In the genomic region with DNA sequence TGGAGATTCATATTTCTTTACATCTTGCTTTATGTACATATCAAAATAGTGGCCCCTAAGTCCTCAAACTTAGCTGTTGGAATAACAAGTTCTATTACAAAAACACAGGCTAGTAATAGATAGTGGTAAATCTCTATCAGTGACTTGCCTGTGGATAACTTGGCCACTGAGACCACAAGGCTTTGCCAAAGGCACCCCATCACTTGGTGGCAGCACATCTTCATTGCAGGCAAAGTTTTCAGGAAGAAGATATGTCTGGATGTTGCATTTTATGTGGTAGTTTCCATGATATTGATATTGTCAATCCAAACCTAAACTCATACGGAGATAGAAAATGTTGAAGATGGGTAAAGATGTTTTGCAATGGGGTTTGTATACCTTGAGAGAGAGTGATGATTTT, we compare ENCODE assay signal across 25 cellular contexts. TPM values are rescaled to one million over a fixed set of nuclear protein-coding genes. Genes with fewer than 3 reads are reported as not detected.
DNase-seq lines count a peak whose midpoint lies in the region; ATAC-seq and TF ChIP-seq lines count a peak whose summit lies in the region.
"Had no signal": no experiment of that assay in that cellular context is flagged by ENCODE, and none has a peak within 500 bp of the region (broad histone marks: within the 10 kb centered on the region; RNA-seq: fewer than 3 reads in every experiment).

No MANE protein-coding gene starts in this region.

- peaks cover 29% of the 10 kb centered on the region for H3K36me3 ChIP-seq in left ventricle myocardium inferior

- H3K27me3 Mint-ChIP-seq in chondrocyte (ENCODE audit: low read depth) (no peaks in the 10 kb centered on the region), osteocyte (ENCODE audit: unreplicated experiment) (no peaks in the 10 kb centered on the region)
- H3K27me3 Mint-ChIP-seq: activated CD4-positive, alpha-beta memory T cell treated with anti-CD3 and anti-CD28 coated beads for 36 hours; activated naive CD8-positive, alpha-beta T cell had no signal

- H3K4me1 Mint-ChIP-seq in chondrocyte (ENCODE audit: low read depth): no peaks in the 10 kb centered on the region
- H3K4me1 Mint-ChIP-seq in osteocyte (ENCODE audit: unreplicated experiment): no peaks in the 10 kb centered on the region

- H3K36me3 Mint-ChIP-seq in chondrocyte (ENCODE audit: low read depth) (peaks cover 33% of the 10 kb centered on the region), osteocyte (ENCODE audit: unreplicated experiment) (peaks cover 39% of the 10 kb centered on the region)

- H3K27ac Mint-ChIP-seq in chondrocyte (ENCODE audit: unreplicated experiment) (no peak overlapping the region), osteocyte (ENCODE audit: unreplicated experiment) (no peak overlapping the region)
- H3K27ac Mint-ChIP-seq: activated CD4-positive, alpha-beta memory T cell treated with anti-CD3 and anti-CD28 coated beads for 36 hours; activated naive CD8-positive, alpha-beta T cell; activated T-helper 2 cell treated with anti-CD3 and anti-CD28 coated beads, Interferon-gamma antibody, Interleukin-2, Interleukin-4, amounts not matched to agents 10 μg/mL and 5 μg/mL and 100 μg/mL, durations not matched to agents 14 hours and 24 hours and 36 hours had no signal

- H3K27ac ChIP-seq in left ventricle myocardium inferior (replicated peaks) (no peak overlapping the region), layer of hippocampus (ENCODE audit: low read depth, low read length) (peak overlapping the region; percentile 38)
- H3K27ac ChIP-seq: ascending aorta, epithelial cell of prostate, gastroesophageal sphincter, PC-9 had no signal

- H3K27me3 ChIP-seq in left ventricle myocardium inferior (ENCODE audit: low read depth) (no peaks in the 10 kb centered on the region), layer of hippocampus (ENCODE audit: control insufficient read depth, insufficient read depth, low read length) (no peaks in the 10 kb centered on the region)
- H3K27me3 ChIP-seq: ascending aorta, gastroesophageal sphincter, MG63 had no signal

- TF ChIP-seq CTCF in left ventricle myocardium inferior (IDR thresholded peaks at IDR 0.05; ENCODE audit: borderline replicate concordance): peak; percentile 40
- TF ChIP-seq CTCF in chondrocyte (IDR thresholded peaks at IDR 0.05): peak; percentile 8
- TF ChIP-seq CTCF in osteocyte (IDR thresholded peaks at IDR 0.05): no peak

- H3K4me3 Mint-ChIP-seq in chondrocyte (ENCODE audit: unreplicated experiment): no peak overlapping the region
- H3K4me3 Mint-ChIP-seq in osteocyte (ENCODE audit: unreplicated experiment): no peak overlapping the region
- H3K4me3 Mint-ChIP-seq: activated CD4-positive, alpha-beta memory T cell treated with anti-CD3 and anti-CD28 coated beads for 36 hours; activated naive CD8-positive, alpha-beta T cell had no signal

- intact Hi-C loops in left ventricle myocardium inferior (cut with micrococcal nuclease) (no loop called here), Right ventricle myocardium inferior (cut with DNase I) (no loop called here)

- no peaks in the 10 kb centered on the region for H3K9me3 ChIP-seq in left ventricle myocardium inferior (replicated peaks)
- H3K9me3 ChIP-seq: ascending aorta, gastroesophageal sphincter, MG63 had no signal

- no peak overlapping the region for H3K4me3 ChIP-seq in left ventricle myocardium inferior
- H3K4me3 ChIP-seq: ascending aorta, gastroesophageal sphincter, MG63, PC-9 had no signal

- no peaks in the 10 kb centered on the region for H3K4me1 ChIP-seq in left ventricle myocardium inferior
- H3K4me1 ChIP-seq: ascending aorta, gastroesophageal sphincter had no signal

- DNase-seq in left ventricle myocardium inferior (no peak), Right ventricle myocardium inferior (ENCODE audit: missing footprints) (no peak), chondrocyte (ENCODE audit: low spot score) (no peak), cortex of kidney (lab: John Stamatoyannopoulos, UW) (no peak), osteocyte (ENCODE audit: extremely low spot score, unreplicated experiment) (no peak), NCI-H2107 (lab: John Stamatoyannopoulos, UW) (no peak)
- DNase-seq: activated CD4-positive, alpha-beta memory T cell treated with anti-CD3 and anti-CD28 coated beads for 36 hours; central memory CD4-positive, alpha-beta T cell; KBM-7; kidney; mammary epithelial cell; MG63; NCI-H1417; NCI-H2081 treated with DMSO at 0.1 percent for 48 hours; PC-9; SIG-M5; small intestine; stimulated activated CD4-positive, alpha-beta T cell treated with anti-CD3 and anti-CD28 coated beads, Interleukin-1b, Interleukin-23, amount 100 ng/mL, for 48 hours had no signal

- ATAC-seq in Right ventricle myocardium inferior (no peak), GM18909 (IDR thresholded peaks at IDR 0.05; ENCODE audit: poor library complexity, unreplicated experiment) (no peak)
- ATAC-seq: gastroesophageal sphincter had no signal

- H3K9me3 Mint-ChIP-seq in chondrocyte (ENCODE audit: low read depth) (no peaks in the 10 kb centered on the region), osteocyte (ENCODE audit: unreplicated experiment) (no peaks in the 10 kb centered on the region)
- H3K9me3 Mint-ChIP-seq: activated CD4-positive, alpha-beta memory T cell treated with anti-CD3 and anti-CD28 coated beads for 36 hours had no signal

RNA-seq across cellular contexts. Expression of a gene that starts 58.5 kb away (rescaled TPM):
- 6.7 TPM for total RNA-seq in left ventricle myocardium inferior
- 8.4 TPM for total RNA-seq in Right ventricle myocardium inferior
- total RNA-seq in chondrocyte: 20.0 to 24.7 TPM (median 20.4 TPM) in 3 replicates
- 24.0 and 24.2 TPM in 2 replicates for total RNA-seq in osteocyte

RNA-seq across cellular contexts. Expression of a gene that starts 58.5 kb away (rescaled TPM):
- total RNA-seq in left ventricle myocardium inferior (6.0 TPM), Right ventricle myocardium inferior (5.2 TPM), chondrocyte (2.6 to 8.9 TPM (median 3.8 TPM) in 3 replicates), osteocyte (5.3 and 5.8 TPM in 2 replicates)
- total RNA-seq: ascending aorta had no signal
